ENCODE assay signal across 1 cellular context in the genomic region with DNA sequence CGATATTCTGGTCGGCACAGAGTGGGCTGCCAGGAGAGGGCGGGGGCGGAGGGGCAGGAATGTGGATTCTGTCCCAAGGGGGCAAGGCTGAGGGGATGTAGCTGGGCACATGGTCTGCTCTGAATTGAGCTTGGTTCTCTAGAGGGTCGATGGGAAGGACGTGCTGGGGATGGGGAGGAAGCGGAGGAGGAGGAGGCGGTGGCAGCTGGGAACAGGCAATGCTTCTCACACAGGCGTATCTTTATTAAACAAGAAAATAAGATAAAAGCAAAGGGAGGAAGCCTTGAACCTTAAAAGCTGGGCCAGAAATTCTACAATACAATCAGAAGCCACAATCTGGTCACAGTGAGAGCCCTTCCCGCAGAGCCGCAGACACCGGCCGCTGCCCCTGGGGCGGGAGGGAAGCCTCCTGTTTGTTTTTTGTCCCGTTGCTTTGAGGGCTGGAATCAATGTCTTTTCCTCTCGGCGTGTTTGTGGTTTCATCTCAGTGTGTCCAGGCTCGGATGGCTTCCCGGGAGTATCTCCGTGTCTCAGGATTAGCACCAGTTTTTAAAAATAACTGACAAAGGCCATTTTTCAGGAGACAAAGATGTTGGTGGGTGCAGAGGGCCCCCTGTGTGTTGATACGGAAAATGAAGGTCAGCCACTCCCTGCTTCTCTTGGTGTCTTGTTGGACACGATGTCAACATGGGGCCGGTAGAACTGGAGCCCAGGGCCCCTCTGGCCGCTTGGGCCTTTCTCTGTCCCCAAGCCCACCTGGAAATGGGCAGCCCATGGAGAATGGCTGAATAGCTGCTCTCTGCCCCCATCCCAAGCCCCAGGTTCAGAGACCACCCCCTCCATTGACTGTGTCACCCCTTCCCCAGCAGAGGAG.
TF ChIP-seq lines count a peak whose summit lies in the region.

No MANE protein-coding gene starts in this region.

TF ChIP-seq in endothelial cell of umbilical vein, 7 proteins besides CTCF, POLR2A, EP300 and RAD21:
- TF ChIP-seq MYC (IDR thresholded peaks at IDR 0.05; ENCODE audit: low read depth, low read length): no peak
- no peak for TF ChIP-seq JUN (IDR thresholded peaks at IDR 0.05; ENCODE audit: borderline replicate concordance, insufficient read depth, insufficient read length, low read depth)
- TF ChIP-seq FOS (IDR thresholded peaks at IDR 0.05; ENCODE audit: borderline replicate concordance, insufficient read depth, low read length): no peak
- no peak for TF ChIP-seq EZH2 (IDR thresholded peaks at IDR 0.05; ENCODE audit: borderline replicate concordance, low read depth, low read length, severe bottlenecking)
- TF ChIP-seq, protein P1, sequence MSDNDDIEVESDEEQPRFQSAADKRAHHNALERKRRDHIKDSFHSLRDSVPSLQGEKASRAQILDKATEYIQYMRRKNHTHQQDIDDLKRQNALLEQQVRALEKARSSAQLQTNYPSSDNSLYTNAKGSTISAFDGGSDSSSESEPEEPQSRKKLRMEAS (IDR thresholded peaks at IDR 0.05; ENCODE audit: insufficient read depth, insufficient read length): no peak
- TF ChIP-seq POLR2AphosphoS5 (IDR thresholded peaks at IDR 0.05; ENCODE audit: insufficient read depth, low read depth, low read length): no peak
- no peak for TF ChIP-seq GATA2 (IDR thresholded peaks at IDR 0.05; ENCODE audit: insufficient read depth, insufficient read length, low read depth, low read length)
